13 cellular contexts compared by ENCODE assay signal in the genomic region with DNA sequence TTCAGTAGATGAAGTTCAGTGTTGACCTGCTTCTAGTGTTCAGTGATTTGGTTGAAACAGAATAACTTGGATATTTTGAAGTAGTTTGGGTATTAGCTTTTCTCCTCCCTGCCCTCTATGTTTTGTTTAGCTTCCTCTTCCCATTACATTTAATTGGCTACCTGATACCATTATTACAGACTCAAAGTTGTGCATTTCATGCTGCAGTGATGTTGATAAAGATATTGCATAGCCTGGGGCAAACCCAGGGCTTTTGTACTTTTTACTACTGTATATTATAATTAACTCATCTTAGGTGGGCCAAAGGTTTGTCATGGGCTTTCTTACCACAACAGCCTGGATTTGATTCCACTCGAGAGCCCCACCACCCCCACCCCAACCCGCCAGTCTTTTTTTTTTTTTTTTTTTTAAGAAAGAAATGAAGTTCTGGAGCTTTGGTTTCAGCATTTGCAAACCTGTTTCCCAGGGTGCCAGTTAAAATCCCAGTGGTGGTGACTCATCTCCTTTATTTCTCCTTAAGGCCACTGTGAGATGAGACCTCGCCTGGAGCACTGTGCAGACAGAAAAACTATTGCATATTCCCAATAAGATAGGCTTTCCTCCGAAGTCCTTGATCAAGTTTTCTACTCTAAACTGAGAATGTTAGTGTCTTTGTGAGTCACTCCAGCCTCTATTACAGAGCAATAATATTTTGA.
A peak's percentile ranks its signal among the peaks of the same experiment; 100 is the strongest.
DNase-seq lines count a peak whose midpoint lies in the region; ATAC-seq and TF ChIP-seq lines count a peak whose summit lies in the region.
"Had no signal": no experiment of that assay in that cellular context is flagged by ENCODE, and none has a peak within 500 bp of the region (broad histone marks: within the 10 kb centered on the region; RNA-seq: fewer than 3 reads in every experiment).

No MANE protein-coding gene starts in this region.

- H3K9ac ChIP-seq in NT2/D1 (ENCODE audit: insufficient read length, low read depth) = no peak overlapping the region

- no peaks in the 10 kb centered on the region for H3K79me2 ChIP-seq in hepatocyte

- no peaks in the 10 kb centered on the region for H3K4me1 Mint-ChIP-seq in activated T-helper 17 cell treated with anti-CD3 and anti-CD28 coated beads, Interleukin-2, amount 50 U/mL, for 72 hours
- no peaks in the 10 kb centered on the region for H3K4me1 Mint-ChIP-seq in immature natural killer cell

- H3K4me2 ChIP-seq in hepatocyte = no peak overlapping the region

- ATAC-seq in activated T-helper 17 cell treated with anti-CD3 and anti-CD28 coated beads, Interleukin-2, amount 50 U/mL, for 72 hours (replicated peaks) = no peak
- no peak for ATAC-seq in heart left ventricle
- ATAC-seq: lower lobe of right lung, upper lobe of right lung had no signal

- POLR2A ChIA-PET in A673 (lab: Charles Lee; ENCODE audit: low non-redundant PET) (no interaction called here), HEK293T (lab: Yijun Ruan, JAX) (no interaction called here)

- no peaks in the 10 kb centered on the region for H3K27me3 ChIP-seq in A673 (replicated peaks; ENCODE audit: insufficient read depth, low read depth, low read length, poor library complexity)
- no peaks in the 10 kb centered on the region for H3K27me3 ChIP-seq in NT2/D1 (ENCODE audit: insufficient read depth, insufficient read length)
- H3K27me3 ChIP-seq in hepatocyte = no peaks in the 10 kb centered on the region
- peaks cover 0 to 3% (median 0%) of the 10 kb centered on the region in 9 donors for H3K27me3 ChIP-seq in heart left ventricle
- H3K27me3 ChIP-seq: upper lobe of right lung had no signal

- H3K4me3 Mint-ChIP-seq in activated T-helper 17 cell treated with anti-CD3 and anti-CD28 coated beads, Interleukin-2, amount 50 U/mL, for 72 hours = no peak overlapping the region
- no peak overlapping the region for H3K4me3 Mint-ChIP-seq in immature natural killer cell

- intact Hi-C loops in A673 (cut with micrococcal nuclease; ENCODE audit: unreplicated experiment) (no loop called here), heart left ventricle (cut with DNase I) (no loop called here)

- H3K4me3 ChIP-seq in A673 (ENCODE audit: low read depth, low read length, poor library complexity, severe bottlenecking) (no peak overlapping the region), NT2/D1 (ENCODE audit: insufficient read length, low read depth) (no peak overlapping the region), hepatocyte (no peak overlapping the region), heart left ventricle (no peak overlapping the region)
- H3K4me3 ChIP-seq: lower lobe of right lung, upper lobe of right lung had no signal

- H3K27ac Mint-ChIP-seq in activated T-helper 17 cell treated with anti-CD3 and anti-CD28 coated beads, Interleukin-2, amount 50 U/mL, for 72 hours = no peak overlapping the region
- no peak overlapping the region for H3K27ac Mint-ChIP-seq in immature natural killer cell

- no peaks in the 10 kb centered on the region for H3K9me2 ChIP-seq in hepatocyte (replicated peaks; ENCODE audit: insufficient read depth)

- DNase-seq in A673 (ENCODE audit: low spot score) (peak; percentile 48), HEK293T (ENCODE audit: extremely low spot score) (peak; percentile 37), NT2/D1 (ENCODE audit: low read depth, low spot score) (peak; percentile 55), hepatocyte (ENCODE audit: low spot score) (peak; percentile 6), heart left ventricle (no peak), immature natural killer cell (no peak), Ammon's horn (ENCODE audit: low spot score) (no peak)
- DNase-seq: lower lobe of right lung, NCI-H1092, occipital lobe, upper lobe of right lung had no signal

- H2AFZ ChIP-seq in hepatocyte = no peak overlapping the region

- H3K27ac ChIP-seq in A673 (ENCODE audit: low read depth, low read length, poor library complexity, severe bottlenecking) (no peak overlapping the region), hepatocyte (no peak overlapping the region), heart left ventricle (no peak overlapping the region)
- H3K27ac ChIP-seq: HL-60, lower lobe of right lung, upper lobe of right lung had no signal

- H3K9me3 ChIP-seq in A673 (ENCODE audit: low read depth, low read length, poor library complexity, severe bottlenecking) (no peaks in the 10 kb centered on the region), NT2/D1 (ENCODE audit: insufficient read depth, low read length) (no peaks in the 10 kb centered on the region), hepatocyte (ENCODE audit: low read depth) (no peaks in the 10 kb centered on the region), heart left ventricle (no peaks in the 10 kb centered on the region)
- H3K9me3 ChIP-seq: lower lobe of right lung, upper lobe of right lung had no signal

- no peaks in the 10 kb centered on the region for H3K36me3 Mint-ChIP-seq in activated T-helper 17 cell treated with anti-CD3 and anti-CD28 coated beads, Interleukin-2, amount 50 U/mL, for 72 hours (ENCODE audit: low read depth)
- no peaks in the 10 kb centered on the region for H3K36me3 Mint-ChIP-seq in immature natural killer cell

- TF ChIP-seq POLR2A in heart left ventricle (IDR thresholded peaks at IDR 0.05) = no peak

- no peaks in the 10 kb centered on the region for H3K9me3 Mint-ChIP-seq in activated T-helper 17 cell treated with anti-CD3 and anti-CD28 coated beads, Interleukin-2, amount 50 U/mL, for 72 hours
- peaks cover 0 to 2% (median 0%) of the 10 kb centered on the region in 6 donors for H3K9me3 Mint-ChIP-seq in immature natural killer cell

- H3K27me3 Mint-ChIP-seq in activated T-helper 17 cell treated with anti-CD3 and anti-CD28 coated beads, Interleukin-2, amount 50 U/mL, for 72 hours = peaks cover 3% of the 10 kb centered on the region
- H3K27me3 Mint-ChIP-seq in immature natural killer cell (ENCODE audit: low read depth in 3 of 3) = peaks cover 0 to 1% (median 0%) of the 10 kb centered on the region in 3 donors

- H3K4me1 ChIP-seq in A673 (ENCODE audit: insufficient read depth, low read length, poor library complexity, severe bottlenecking) = no peaks in the 10 kb centered on the region
- H3K4me1 ChIP-seq in NT2/D1 (ENCODE audit: insufficient read depth, insufficient read length) = peaks cover 2% of the 10 kb centered on the region
- H3K4me1 ChIP-seq in hepatocyte (ENCODE audit: insufficient read depth) = peaks cover 9% of the 10 kb centered on the region
- H3K4me1 ChIP-seq in heart left ventricle = no peaks in the 10 kb centered on the region
- H3K4me1 ChIP-seq: lower lobe of right lung, upper lobe of right lung had no signal

- TF ChIP-seq CTCF in A673 (conservative IDR thresholded peaks at IDR 0.05; ENCODE audit: low read depth, low read length) = no peak
- TF ChIP-seq CTCF in hepatocyte (IDR thresholded peaks at IDR 0.05; ENCODE audit: poor library complexity) = no peak
- TF ChIP-seq CTCF in heart left ventricle (IDR thresholded peaks at IDR 0.05) = no peak

- BruUV-seq in A673 (replicated peaks; lab: Mats Ljungman, UMichigan) = no TSS peak

- H3K36me3 ChIP-seq in A673 (ENCODE audit: insufficient read depth, low read length, poor library complexity, severe bottlenecking) (no peaks in the 10 kb centered on the region), NT2/D1 (ENCODE audit: insufficient read depth, insufficient read length, low read length) (no peaks in the 10 kb centered on the region), hepatocyte (replicated peaks; ENCODE audit: insufficient read depth, low read depth) (no peaks in the 10 kb centered on the region), heart left ventricle (no peaks in the 10 kb centered on the region)
- H3K36me3 ChIP-seq: lower lobe of right lung, upper lobe of right lung had no signal

- no peaks in the 10 kb centered on the region for H4K20me1 ChIP-seq in hepatocyte (ENCODE audit: insufficient read depth, poor library complexity, severe bottlenecking)

- 25% methylated on average over 4 of the region's 4 CpGs for WGBS in hepatocyte (ENCODE audit: low lambda C conversion rate, missing lambda C conversion rate)
- WGBS in heart left ventricle, 4 donors = 59 to 74% (median 62%) methylated on average over 4 of the region's 4 CpGs

- CTCF ChIA-PET in A673 (lab: Charles Lee) (interaction anchor here (0.6 kb wide), 1 partner anchor 40 kb away, joined by 3 read pairs; no protein-coding TSS in a partner anchor), HEK293T (lab: Yijun Ruan, JAX) (no interaction called here)

TF ChIP-seq in HEK293T, 16 proteins besides CTCF, POLR2A, EP300 and RAD21:
- TF ChIP-seq, protein P1, sequence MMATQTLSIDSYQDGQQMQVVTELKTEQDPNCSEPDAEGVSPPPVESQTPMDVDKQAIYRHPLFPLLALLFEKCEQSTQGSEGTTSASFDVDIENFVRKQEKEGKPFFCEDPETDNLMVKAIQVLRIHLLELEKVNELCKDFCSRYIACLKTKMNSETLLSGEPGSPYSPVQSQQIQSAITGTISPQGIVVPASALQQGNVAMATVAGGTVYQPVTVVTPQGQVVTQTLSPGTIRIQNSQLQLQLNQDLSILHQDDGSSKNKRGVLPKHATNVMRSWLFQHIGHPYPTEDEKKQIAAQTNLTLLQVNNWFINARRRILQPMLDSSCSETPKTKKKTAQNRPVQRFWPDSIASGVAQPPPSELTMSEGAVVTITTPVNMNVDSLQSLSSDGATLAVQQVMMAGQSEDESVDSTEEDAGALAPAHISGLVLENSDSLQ (IDR thresholded peaks at IDR 0.05) = no peak
- TF ChIP-seq SP1 (IDR thresholded peaks at IDR 0.05) (no peak), ELF4 (IDR thresholded peaks at IDR 0.05) (no peak), HDGF (IDR thresholded peaks at IDR 0.05; ENCODE audit: borderline replicate concordance) (no peak), ZNF384 (IDR thresholded peaks at IDR 0.05) (peak; percentile 57), CTBP1 (IDR thresholded peaks at IDR 0.05; ENCODE audit: borderline replicate concordance) (peak; percentile 53; the same call in 1 of the 2 replicates)

Comparison
In these comparisons a context has a peak if more than half of its experiments do, and no peak if none do; other contexts are left out.
1. DNase-seq: peak in A673 (single experiment), HEK293T (single experiment), NT2/D1 (single experiment) and hepatocyte (single experiment); none in heart left ventricle (0 of 5), immature natural killer cell (0 of 3) and Ammon's horn (single experiment).